Comparison of ENCODE assay signal across 12 cellular contexts in the genomic region with DNA sequence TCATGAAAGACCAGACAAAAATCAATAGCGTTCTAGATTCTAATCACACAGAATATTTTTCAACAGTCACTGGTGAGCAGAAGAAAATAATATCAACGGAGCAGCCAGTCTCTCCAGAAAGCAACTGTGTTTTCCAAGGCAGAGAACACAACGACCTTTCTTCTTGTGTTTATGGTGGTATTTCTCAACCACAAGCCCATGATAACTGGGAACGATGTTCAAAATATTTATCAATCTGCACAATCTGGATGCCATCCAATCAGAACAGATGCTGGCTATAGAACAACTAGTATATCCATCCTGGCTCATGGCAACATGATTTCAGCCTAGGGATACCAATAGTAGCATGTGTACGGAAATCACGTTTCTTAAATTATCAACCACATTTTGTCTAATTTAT.
"Had no signal": no experiment of that assay in that cellular context is flagged by ENCODE, and none has a peak within 500 bp of the region (broad histone marks: within the 10 kb centered on the region; RNA-seq: fewer than 3 reads in every experiment).

No MANE protein-coding gene starts in this region.

- H3K9me3 ChIP-seq: stomach had no signal

- H3K27me3 ChIP-seq: stomach had no signal

- H3K4me3 ChIP-seq: stomach had no signal

- ATAC-seq: left colon; natural killer cell treated with Interleukin-12 subunit alpha and Interleukin-12 subunit beta and Interleukin-15 and Interleukin-18, amount 100 ng/mL, for 72 hours had no signal

- DNase-seq: activated CD4-positive, alpha-beta T cell treated with anti-CD3 and anti-CD28 coated beads, Interleukin-2, amount 50 U/mL, for 4 hours; activated CD4-positive, CD25-positive, alpha-beta regulatory T cell treated with anti-CD3 and anti-CD28 coated beads, Interleukin-2, amount 50 U/mL, for 72 hours; activated gamma-delta T cell treated with Interleukin-2 at 50 U/mL for 16 hours; activated naive CD8-positive, alpha-beta T cell treated with anti-CD3 and anti-CD28 coated beads for 36 hours; activated T-cell treated with anti-CD3 and anti-CD28 coated beads, Interleukin-2, amount 50 U/mL, for 48 hours; aorta; effector CD4-positive, alpha-beta T cell; left colon; mammary epithelial cell; stomach; T-helper 9 cell had no signal

- H3K36me3 ChIP-seq: stomach had no signal
